1 cellular context compared by ENCODE assay signal in the genomic region with DNA sequence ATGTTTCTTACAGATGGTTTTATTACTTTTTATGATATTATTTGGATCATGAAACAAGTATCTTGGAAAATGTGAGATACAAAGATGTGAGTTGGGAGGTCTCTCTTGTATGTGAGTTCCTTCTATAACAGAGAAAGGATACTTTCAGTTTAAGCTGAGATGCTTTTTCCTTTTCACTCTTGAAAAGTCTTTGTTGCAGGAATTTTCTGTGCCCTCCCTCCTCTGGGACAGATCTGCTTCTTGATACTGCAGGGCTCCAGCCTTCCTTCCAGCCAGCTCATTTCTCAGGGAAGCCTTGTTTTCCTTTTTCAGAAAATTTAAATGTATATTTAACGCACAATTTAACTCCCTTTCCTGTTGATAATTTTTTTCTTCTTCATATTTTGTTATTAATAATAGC.
TF ChIP-seq lines count a peak whose summit lies in the region.

No MANE protein-coding gene starts in this region.

TF ChIP-seq in A549, 52 proteins besides CTCF, POLR2A, EP300 and RAD21 (continued from another document):
- TF ChIP-seq, protein P1, sequence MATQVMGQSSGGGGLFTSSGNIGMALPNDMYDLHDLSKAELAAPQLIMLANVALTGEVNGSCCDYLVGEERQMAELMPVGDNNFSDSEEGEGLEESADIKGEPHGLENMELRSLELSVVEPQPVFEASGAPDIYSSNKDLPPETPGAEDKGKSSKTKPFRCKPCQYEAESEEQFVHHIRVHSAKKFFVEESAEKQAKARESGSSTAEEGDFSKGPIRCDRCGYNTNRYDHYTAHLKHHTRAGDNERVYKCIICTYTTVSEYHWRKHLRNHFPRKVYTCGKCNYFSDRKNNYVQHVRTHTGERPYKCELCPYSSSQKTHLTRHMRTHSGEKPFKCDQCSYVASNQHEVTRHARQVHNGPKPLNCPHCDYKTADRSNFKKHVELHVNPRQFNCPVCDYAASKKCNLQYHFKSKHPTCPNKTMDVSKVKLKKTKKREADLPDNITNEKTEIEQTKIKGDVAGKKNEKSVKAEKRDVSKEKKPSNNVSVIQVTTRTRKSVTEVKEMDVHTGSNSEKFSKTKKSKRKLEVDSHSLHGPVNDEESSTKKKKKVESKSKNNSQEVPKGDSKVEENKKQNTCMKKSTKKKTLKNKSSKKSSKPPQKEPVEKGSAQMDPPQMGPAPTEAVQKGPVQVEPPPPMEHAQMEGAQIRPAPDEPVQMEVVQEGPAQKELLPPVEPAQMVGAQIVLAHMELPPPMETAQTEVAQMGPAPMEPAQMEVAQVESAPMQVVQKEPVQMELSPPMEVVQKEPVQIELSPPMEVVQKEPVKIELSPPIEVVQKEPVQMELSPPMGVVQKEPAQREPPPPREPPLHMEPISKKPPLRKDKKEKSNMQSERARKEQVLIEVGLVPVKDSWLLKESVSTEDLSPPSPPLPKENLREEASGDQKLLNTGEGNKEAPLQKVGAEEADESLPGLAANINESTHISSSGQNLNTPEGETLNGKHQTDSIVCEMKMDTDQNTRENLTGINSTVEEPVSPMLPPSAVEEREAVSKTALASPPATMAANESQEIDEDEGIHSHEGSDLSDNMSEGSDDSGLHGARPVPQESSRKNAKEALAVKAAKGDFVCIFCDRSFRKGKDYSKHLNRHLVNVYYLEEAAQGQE (IDR thresholded peaks at IDR 0.05) = no peak
- no peak for TF ChIP-seq HOXA7 (CRISPR knock-in tag; IDR thresholded peaks at IDR 0.05)
- TF ChIP-seq BHLHE40 (IDR thresholded peaks at IDR 0.05; ENCODE audit: low read depth, low read length) = no peak
- TF ChIP-seq, protein P2, sequence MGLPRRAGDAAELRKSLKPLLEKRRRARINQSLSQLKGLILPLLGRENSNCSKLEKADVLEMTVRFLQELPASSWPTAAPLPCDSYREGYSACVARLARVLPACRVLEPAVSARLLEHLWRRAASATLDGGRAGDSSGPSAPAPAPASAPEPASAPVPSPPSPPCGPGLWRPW (IDR thresholded peaks at IDR 0.05) = no peak
- TF ChIP-seq JUNB (IDR thresholded peaks at IDR 0.05) = no peak
- TF ChIP-seq, protein P3, sequence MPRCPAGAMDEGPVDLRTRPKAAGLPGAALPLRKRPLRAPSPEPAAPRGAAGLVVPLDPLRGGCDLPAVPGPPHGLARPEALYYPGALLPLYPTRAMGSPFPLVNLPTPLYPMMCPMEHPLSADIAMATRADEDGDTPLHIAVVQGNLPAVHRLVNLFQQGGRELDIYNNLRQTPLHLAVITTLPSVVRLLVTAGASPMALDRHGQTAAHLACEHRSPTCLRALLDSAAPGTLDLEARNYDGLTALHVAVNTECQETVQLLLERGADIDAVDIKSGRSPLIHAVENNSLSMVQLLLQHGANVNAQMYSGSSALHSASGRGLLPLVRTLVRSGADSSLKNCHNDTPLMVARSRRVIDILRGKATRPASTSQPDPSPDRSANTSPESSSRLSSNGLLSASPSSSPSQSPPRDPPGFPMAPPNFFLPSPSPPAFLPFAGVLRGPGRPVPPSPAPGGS (IDR thresholded peaks at IDR 0.05) = no peak
- no peak for TF ChIP-seq TFCP2L1 (CRISPR knock-in tag; IDR thresholded peaks at IDR 0.05)
- TF ChIP-seq NFE2L2 (conservative IDR thresholded peaks at IDR 0.05; ENCODE audit: low read length) = no peak
- TF ChIP-seq CBX2 (IDR thresholded peaks at IDR 0.05; ENCODE audit: borderline replicate concordance, low read depth) = no peak
- TF ChIP-seq, protein P4, sequence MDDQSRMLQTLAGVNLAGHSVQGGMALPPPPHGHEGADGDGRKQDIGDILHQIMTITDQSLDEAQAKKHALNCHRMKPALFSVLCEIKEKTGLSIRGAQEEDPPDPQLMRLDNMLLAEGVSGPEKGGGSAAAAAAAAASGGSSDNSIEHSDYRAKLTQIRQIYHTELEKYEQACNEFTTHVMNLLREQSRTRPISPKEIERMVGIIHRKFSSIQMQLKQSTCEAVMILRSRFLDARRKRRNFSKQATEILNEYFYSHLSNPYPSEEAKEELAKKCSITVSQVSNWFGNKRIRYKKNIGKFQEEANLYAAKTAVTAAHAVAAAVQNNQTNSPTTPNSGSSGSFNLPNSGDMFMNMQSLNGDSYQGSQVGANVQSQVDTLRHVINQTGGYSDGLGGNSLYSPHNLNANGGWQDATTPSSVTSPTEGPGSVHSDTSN (IDR thresholded peaks at IDR 0.05) = no peak
- TF ChIP-seq CHD4 (IDR thresholded peaks at IDR 0.05; ENCODE audit: borderline replicate concordance) = no peak
